In the genomic region with DNA sequence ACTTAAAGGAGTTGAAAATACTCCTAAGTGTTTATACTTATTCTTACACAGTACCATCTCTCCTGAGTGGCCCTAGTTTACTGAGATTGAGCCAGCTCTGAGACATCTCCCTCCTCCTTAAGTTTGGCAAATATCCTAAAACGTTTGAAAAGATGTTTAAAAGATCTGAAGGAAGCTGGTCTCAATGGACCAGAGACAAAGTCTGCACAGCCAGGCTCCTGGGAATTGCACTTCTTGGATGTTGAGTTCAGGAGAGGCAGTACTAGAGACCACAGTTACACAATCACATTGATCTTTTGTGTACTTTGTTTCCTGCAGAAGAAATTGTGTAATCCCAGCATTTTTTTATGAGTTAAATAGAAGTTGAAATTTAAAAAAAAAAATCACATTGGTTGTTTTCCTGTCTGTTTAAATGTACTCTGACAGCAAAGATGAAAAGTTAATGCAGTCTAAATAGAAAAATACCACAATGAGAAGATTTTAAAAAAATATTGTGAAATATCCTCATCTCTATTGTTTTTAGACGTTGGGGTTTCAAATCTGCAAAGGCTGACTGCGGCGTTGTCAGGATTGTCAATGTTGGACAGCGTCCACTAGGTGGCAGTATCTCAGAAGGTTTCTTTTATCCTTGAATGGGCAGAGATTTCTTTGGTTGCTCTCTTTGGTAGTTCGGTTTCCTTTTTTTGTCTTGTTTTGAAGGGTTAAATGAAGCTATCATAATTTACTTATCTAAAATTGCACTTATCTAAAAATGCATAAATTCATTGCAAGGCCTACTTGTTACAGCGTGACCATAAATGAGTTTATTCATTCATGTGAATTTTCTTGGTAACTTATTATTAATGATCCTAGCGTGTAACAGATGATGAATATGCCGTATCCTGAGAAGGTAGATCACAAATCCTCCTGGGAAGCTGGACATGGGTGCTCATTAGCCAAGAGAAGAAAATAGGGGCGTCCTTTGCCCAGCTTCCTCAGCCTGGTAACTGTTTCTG, we compare ENCODE assay signal across 1 cellular context.
TF ChIP-seq lines count a peak whose summit lies in the region.

No MANE protein-coding gene starts in this region.

TF ChIP-seq in IMR-90, 13 proteins besides CTCF, POLR2A, EP300 and RAD21:
- TF ChIP-seq MAZ (IDR thresholded peaks at IDR 0.05; ENCODE audit: borderline replicate concordance, low read depth, low read length): no peak
- TF ChIP-seq SMC3 (IDR thresholded peaks at IDR 0.05; ENCODE audit: low read depth, low read length): peak; percentile 79
- no peak for TF ChIP-seq CHD1 (IDR thresholded peaks at IDR 0.05; ENCODE audit: low read depth, low read length)
- TF ChIP-seq RFX5 (IDR thresholded peaks at IDR 0.05; ENCODE audit: low read depth, low read length): no peak
- TF ChIP-seq, protein P1, sequence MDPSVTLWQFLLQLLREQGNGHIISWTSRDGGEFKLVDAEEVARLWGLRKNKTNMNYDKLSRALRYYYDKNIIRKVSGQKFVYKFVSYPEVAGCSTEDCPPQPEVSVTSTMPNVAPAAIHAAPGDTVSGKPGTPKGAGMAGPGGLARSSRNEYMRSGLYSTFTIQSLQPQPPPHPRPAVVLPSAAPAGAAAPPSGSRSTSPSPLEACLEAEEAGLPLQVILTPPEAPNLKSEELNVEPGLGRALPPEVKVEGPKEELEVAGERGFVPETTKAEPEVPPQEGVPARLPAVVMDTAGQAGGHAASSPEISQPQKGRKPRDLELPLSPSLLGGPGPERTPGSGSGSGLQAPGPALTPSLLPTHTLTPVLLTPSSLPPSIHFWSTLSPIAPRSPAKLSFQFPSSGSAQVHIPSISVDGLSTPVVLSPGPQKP (IDR thresholded peaks at IDR 0.05; ENCODE audit: borderline replicate concordance, low read depth, low read length): no peak
- TF ChIP-seq CEBPB (IDR thresholded peaks at IDR 0.05; ENCODE audit: low read depth, low read length): peak; percentile 53; the same call in 1 of the 2 replicates
